In genomic region chr6:42450314-42451145, GRCh38 we compare ENCODE assay signal across 8 cellular contexts. TPM values are rescaled to one million over a fixed set of nuclear protein-coding genes. Genes with fewer than 3 reads are reported as not detected.
DNase-seq lines count a peak whose midpoint lies in the region; ATAC-seq and TF ChIP-seq lines count a peak whose summit lies in the region.

No MANE protein-coding gene starts in this region.

- H3K4me3 ChIP-seq in AG04450 (ENCODE audit: low read depth, low read length) (peak overlapping the region; percentile 88), WI38 (ENCODE audit: low read depth, low read length) (peak overlapping the region; percentile 87), esophagus muscularis mucosa (peak overlapping the region; percentile 78 to 96 (median 88))

- no peak overlapping the region for H2BK5ac ChIP-seq in H9 (ENCODE audit: insufficient read length, low read length)

- no peak for DNase-seq in AG04450 (ENCODE audit: low read depth, low spot score)
- no peak for DNase-seq in H9
- peak; percentile 92 for DNase-seq in esophagus muscularis mucosa (ENCODE audit: extremely low spot score)
- peak; percentile 17 for DNase-seq in occipital lobe (lab: John Stamatoyannopoulos, UW)
- DNase-seq in NCI-H524 treated with DMSO at 0.1 percent for 48 hours (lab: John Stamatoyannopoulos, UW), result no peak

- H3K36me3 ChIP-seq in esophagus muscularis mucosa, result no peaks in the 10 kb centered on the region

- no peak overlapping the region for H2AFZ ChIP-seq in H9 (ENCODE audit: low read length)

- H3K27ac Mint-ChIP-seq in H9, result peak overlapping the region in 2 of 3 experiments; percentile 99 to 100; a peak in 4 of 7 replicates

- no CpG with 5 or more reads among the region's 21 CpGs for whole genome bisulfite sequencing in H9 (ENCODE audit: extremely low coverage, insufficient read length, low lambda C conversion rate)
- 11% methylated on average over 14 of the region's 21 CpGs for WGBS in esophagus muscularis mucosa

- no peak for TF ChIP-seq POLR2A in esophagus muscularis mucosa (IDR thresholded peaks at IDR 0.05; ENCODE audit: low read depth)

- H2BK20ac ChIP-seq in H9 (ENCODE audit: low read depth, low read length, poor library complexity, severe bottlenecking), result no peak overlapping the region

- TF ChIP-seq EP300 in esophagus muscularis mucosa (IDR thresholded peaks at IDR 0.05), result no peak

- no peak overlapping the region for H4K91ac ChIP-seq in H9 (ENCODE audit: insufficient read length, low read depth, low read length)

- H3K36me3 Mint-ChIP-seq in H9 (ENCODE audit: insufficient read depth in 1 of 3, low read depth in 3 of 3), result peaks cover 10 to 15% (median 15%) of the 10 kb centered on the region in 3 experiments

- POLR2A ChIA-PET in AG04450 (lab: Yijun Ruan, JAX), result interaction anchor here (0.6 to 0.8 kb wide), 5 partner anchors 77 to 236 kb away, joined by 3 to 8 read pairs (median 6); partner anchors contain the start of gene UBR2

- no peak overlapping the region for H4K5ac ChIP-seq in H9 (ENCODE audit: insufficient read length, low read depth, low read length)

- ATAC-seq in HG03521 (IDR thresholded peaks at IDR 0.05; ENCODE audit: unreplicated experiment), result no peak
- no peak for ATAC-seq in HG03460 (IDR thresholded peaks at IDR 0.05; ENCODE audit: unreplicated experiment)

- no peak overlapping the region for H3K14ac ChIP-seq in H9 (ENCODE audit: insufficient read depth, low read length)

- H3K27me3 Mint-ChIP-seq in H9 (ENCODE audit: low read depth), result peaks cover 4% of the 10 kb centered on the region

- H3K9me3 ChIP-seq in AG04450 (ENCODE audit: control insufficient read depth, insufficient read depth, low read length), result no peaks in the 10 kb centered on the region; the same call in 1 of the 2 replicates
- no peaks in the 10 kb centered on the region for H3K9me3 ChIP-seq in H9 (ENCODE audit: control insufficient read depth, low read depth, low read length)
- no peaks in the 10 kb centered on the region for H3K9me3 ChIP-seq in esophagus muscularis mucosa

- no peak for TF ChIP-seq CTCF in AG04450 (IDR thresholded peaks at IDR 0.05; ENCODE audit: low read depth, low read length)
- no peak for TF ChIP-seq CTCF in H9 (conservative IDR thresholded peaks at IDR 0.05)
- no peak for TF ChIP-seq CTCF in WI38 (IDR thresholded peaks at IDR 0.05; ENCODE audit: low read depth, low read length)
- TF ChIP-seq CTCF in esophagus muscularis mucosa (IDR thresholded peaks at IDR 0.05), result no peak

- peak overlapping the region; percentile 98 to 99 for H3K4me3 Mint-ChIP-seq in H9

- intact Hi-C loops in esophagus muscularis mucosa (cut with DNase I), result loop anchor here (10.0 kb wide), 1 partner anchor 186 kb away; no protein-coding TSS in a partner anchor

- CTCF ChIA-PET in AG04450 (lab: Charles Lee), result interaction anchor here (0.6 to 2.1 kb wide), 5 partner anchors 24 to 117 kb away, joined by 3 to 20 read pairs (median 4); no protein-coding TSS in a partner anchor

- H3K56ac ChIP-seq in H9 (ENCODE audit: insufficient read length, low read depth, low read length), result no peak overlapping the region

- H3K27me3 ChIP-seq in AG04450 (ENCODE audit: control insufficient read depth, insufficient read depth, low read length) (no peaks in the 10 kb centered on the region), H9 (ENCODE audit: insufficient read depth, low read length) (no peaks in the 10 kb centered on the region), esophagus muscularis mucosa (no peaks in the 10 kb centered on the region)

- no peak overlapping the region for H3K9ac ChIP-seq in H9 (ENCODE audit: extremely low read depth, insufficient read length, low read length)

- H3K4me1 ChIP-seq in H9 (ENCODE audit: insufficient read depth, low read length), result peaks cover 3% of the 10 kb centered on the region
- H3K4me1 ChIP-seq in esophagus muscularis mucosa, result peaks cover 27 to 49% (median 40%) of the 10 kb centered on the region in 4 donors

- H2BK15ac ChIP-seq in H9 (ENCODE audit: low read depth, low read length), result no peak overlapping the region

- peaks cover 54 to 62% of the 10 kb centered on the region in 2 experiments for H3K4me1 Mint-ChIP-seq in H9

- no peak overlapping the region for H2BK12ac ChIP-seq in H9 (ENCODE audit: insufficient read length, low read depth, low read length)

- peaks cover 40% of the 10 kb centered on the region for H3K23me2 ChIP-seq in H9 (ENCODE audit: insufficient read length, low read depth, low read length, poor library complexity, severe bottlenecking)

- peak overlapping the region; percentile 93 for H3K4me2 ChIP-seq in H9 (ENCODE audit: insufficient read depth, insufficient read length, low read length)

- peaks cover 24% of the 10 kb centered on the region for H3K79me2 ChIP-seq in H9 (ENCODE audit: insufficient read depth, low read length)

- H3K4ac ChIP-seq in H9 (ENCODE audit: low read depth, low read length), result no peak overlapping the region

- H3K27ac ChIP-seq in AG04450 (ENCODE audit: low read depth, low read length) (peak overlapping the region; percentile 47), H9 (ENCODE audit: insufficient read length, low read depth, low read length) (peak overlapping the region; percentile 63), esophagus muscularis mucosa (replicated peaks in 1 of 4) (peak overlapping the region; percentile 87 to 92 (median 90))

- no peaks in the 10 kb centered on the region for H3K9me3 Mint-ChIP-seq in H9

- no peaks in the 10 kb centered on the region for H3K79me1 ChIP-seq in H9 (ENCODE audit: insufficient read depth, low read depth, low read length, poor library complexity, severe bottlenecking)

- H2BK120ac ChIP-seq in H9 (ENCODE audit: low read depth, low read length, poor library complexity, severe bottlenecking), result no peak overlapping the region

- no peak overlapping the region for H2AK5ac ChIP-seq in H9 (ENCODE audit: insufficient read length, low read length)

- no peak overlapping the region for H3K18ac ChIP-seq in H9 (ENCODE audit: insufficient read length, low read depth, low read length)

- no peaks in the 10 kb centered on the region for H4K20me1 ChIP-seq in H9 (ENCODE audit: control insufficient read depth, insufficient read depth, insufficient read length)

- H3T11ph ChIP-seq in H9 (ENCODE audit: low read length), result no peak overlapping the region

- H4K8ac ChIP-seq in H9 (replicated peaks; ENCODE audit: insufficient read length, low read depth, low read length), result no peak overlapping the region

- no peak overlapping the region for H3K23ac ChIP-seq in H9 (ENCODE audit: insufficient read length, low read depth, low read length)

RNA-seq across cellular contexts. Expression of gene TRERF1, which starts 1.2 kb away (rescaled TPM):
- polyA plus RNA-seq in AG04450 (2011; rRNA removed), result 7.3 and 9.0 TPM in 2 replicates
- 15.2 and 16.8 TPM in 2 replicates for polyA minus RNA-seq in AG04450 (2011; rRNA and poly(A)+ RNA removed)
- total RNA-seq in H9 (2021) (18.0 and 19.7 TPM in 2 replicates), esophagus muscularis mucosa (1 to 10 TPM; 4.6 to 8.6 (median 6.4) TPM), occipital lobe (3.7 TPM)

Comparison
In these comparisons a context has a peak if more than half of its experiments do, and no peak if none do; other contexts are left out.
1. DNase-seq: peak in esophagus muscularis mucosa (single experiment) and occipital lobe (single experiment); none in AG04450 (single experiment), H9 (single experiment) and NCI-H524 treated with DMSO at 0.1 percent for 48 hours (single experiment).
2. Peak in every context shown above with its lines, with median percentiles within 50 percentile points of each other: H3K27ac ChIP-seq and H3K4me3 ChIP-seq.